ENCODE assay signal across 8 cellular contexts in genomic region chr2:64750001-64750816, GRCh38.
DNase-seq lines count a peak whose midpoint lies in the region; TF ChIP-seq lines count a peak whose summit lies in the region.

No MANE protein-coding gene starts in this region.

- no peaks in the 10 kb centered on the region for H3K36me3 ChIP-seq in colonic mucosa

- H3K27ac ChIP-seq in colonic mucosa = peak overlapping the region; percentile 95
- H3K27ac ChIP-seq in layer of hippocampus (ENCODE audit: low read depth, low read length) = peak overlapping the region; percentile 94

- H3K9ac ChIP-seq in colonic mucosa (ENCODE audit: low read depth in 2 of 2, low read length in 2 of 2) = peak overlapping the region; percentile 93 to 95

- no peaks in the 10 kb centered on the region for H3K9me3 ChIP-seq in colonic mucosa

- TF ChIP-seq CTCF in colonic mucosa (IDR thresholded peaks at IDR 0.05) = no peak

- DNase-seq in C1 segment of cervical spinal cord (lab: John Stamatoyannopoulos, UW) (peak in 11 of 14 donors; percentile 35 to 77 (median 52)), HuH-7 (ENCODE audit: low spot score) (peak; percentile 39), colonic mucosa (peak; percentile 70), MV-4-11 (lab: John Stamatoyannopoulos, UW) (no peak), 8988T (no peak)
- peak; percentile 44 to 51 for DNase-seq in activated CD4-positive, alpha-beta T cell treated with anti-CD3 and anti-CD28 coated beads for 4 hours
- peak; percentile 57 for DNase-seq in stimulated activated CD4-positive, alpha-beta T cell treated with anti-CD3 and anti-CD28 coated beads, Interleukin-15, amount 100 ng/mL, for 24 hours

- H3K4me1 ChIP-seq in colonic mucosa = peaks cover 8% of the 10 kb centered on the region

- intact Hi-C loops in colonic mucosa (cut with DNase I) = loop anchor here (2.0 to 10.0 kb wide), 2 partner anchors 97 to 115 kb away; partner anchors contain the start of gene SERTAD2

- H3K27me3 ChIP-seq in colonic mucosa (no peaks in the 10 kb centered on the region), layer of hippocampus (ENCODE audit: control insufficient read depth, insufficient read depth, low read length) (no peaks in the 10 kb centered on the region)

- H3K4me3 ChIP-seq in colonic mucosa = peak overlapping the region; percentile 60

Comparison
In these comparisons a context has a peak if more than half of its experiments do, and no peak if none do; other contexts are left out.
1. DNase-seq: peak in C1 segment of cervical spinal cord (11 of 14), HuH-7 (single experiment), activated CD4-positive, alpha-beta T cell treated with anti-CD3 and anti-CD28 coated beads for 4 hours (2 of 2), colonic mucosa (single experiment) and stimulated activated CD4-positive, alpha-beta T cell treated with anti-CD3 and anti-CD28 coated beads, Interleukin-15, amount 100 ng/mL, for 24 hours (single experiment); none in MV-4-11 (single experiment) and 8988T (single experiment).